ENCODE assay signal across 1 cellular context in genomic region chr3:133015579-133015978, GRCh38. TPM values are rescaled to one million over a fixed set of nuclear protein-coding genes. Genes with fewer than 3 reads are reported as not detected.
"Had no signal": no experiment of that assay in that cellular context is flagged by ENCODE, and none has a peak within 500 bp of the region (broad histone marks: within the 10 kb centered on the region; RNA-seq: fewer than 3 reads in every experiment).

No MANE protein-coding gene starts in this region.

RNA-seq across cellular contexts. Expression of gene TMEM108, which starts 22.6 kb away (rescaled TPM):
- polyA plus RNA-seq: naive thymus-derived CD8-positive, alpha-beta T cell had no signal
